ENCODE assay signal across 8 cellular contexts in genomic region chr16:87393680-87394055, GRCh38. TPM values are rescaled to one million over a fixed set of nuclear protein-coding genes. Genes with fewer than 3 reads are reported as not detected.
A peak's percentile ranks its signal among the peaks of the same experiment; 100 is the strongest.
DNase-seq lines count a peak whose midpoint lies in the region; ATAC-seq, FAIRE-seq and TF ChIP-seq lines count a peak whose summit lies in the region.

No MANE protein-coding gene starts in this region.

- BruUV-seq in HCT116 (replicated peaks; lab: Mats Ljungman, UMichigan) = no TSS peak

- H3K9me3 Mint-ChIP-seq in activated CD8-positive, alpha-beta T cell treated with anti-CD3 and anti-CD28 coated beads, Interleukin-2, amount 10 ng/mL, durations not matched to agents 7 days and 5 days (ENCODE audit: insufficient read depth) = no peaks in the 10 kb centered on the region
- peaks cover 23% of the 10 kb centered on the region for H3K9me3 Mint-ChIP-seq in glutamatergic neuron (ENCODE audit: unreplicated experiment)

- H3K4me1 ChIP-seq in HCT116 (ENCODE audit: control insufficient read depth in 1 of 2, insufficient read depth in 2 of 2, low read length in 2 of 2) (peaks cover 39 to 46% of the 10 kb centered on the region in 2 experiments), skeletal muscle satellite cell (ENCODE audit: control insufficient read depth, insufficient read depth, low read length) (peaks cover 37% of the 10 kb centered on the region)

- H3K27ac ChIP-seq in HCT116 (ENCODE audit: low read depth, low read length) = no peak overlapping the region

- H3K9me3 ChIP-seq in HCT116 (ENCODE audit: control insufficient read depth in 1 of 2, insufficient read depth in 1 of 2, low read depth in 1 of 2, low read length in 2 of 2) (no peaks in the 10 kb centered on the region), skeletal muscle satellite cell (replicated peaks; ENCODE audit: low read length) (no peaks in the 10 kb centered on the region)

- H3K4me3 ChIP-seq in HCT116 (replicated peaks in 1 of 2; ENCODE audit: low read depth in 1 of 2, low read length in 2 of 2) (peak overlapping the region; percentile 72; a peak in 3 of 4 replicates), skeletal muscle satellite cell (ENCODE audit: low read length) (peak overlapping the region; percentile 80)

- no peak for TF ChIP-seq CTCF in HCT116 (IDR thresholded peaks at IDR 0.05 in 2 of 3, conservative IDR thresholded peaks at IDR 0.05 in 1 of 3; ENCODE audit: borderline replicate concordance in 1 of 3, insufficient read depth in 1 of 3, low read depth in 2 of 3, low read length in 2 of 3)
- TF ChIP-seq CTCF in glutamatergic neuron (IDR thresholded peaks at IDR 0.05; ENCODE audit: partially characterized antibody, unreplicated experiment) = no peak
- TF ChIP-seq CTCF in D721Med (IDR thresholded peaks at IDR 0.05; ENCODE audit: insufficient read depth, missing control alignments) = no peak

- peak overlapping the region; percentile 91 for H3K27ac Mint-ChIP-seq in activated CD8-positive, alpha-beta T cell treated with anti-CD3 and anti-CD28 coated beads, Interleukin-2, amount 10 ng/mL, durations not matched to agents 7 days and 5 days
- H3K27ac Mint-ChIP-seq in glutamatergic neuron (ENCODE audit: unreplicated experiment) = peak overlapping the region; percentile 67

- FAIRE-seq in D721Med (lab: Jason Lieb, UNC) = no peak

- RAD21 ChIA-PET in HCT116 (lab: Charles Lee; ENCODE audit: low non-redundant PET in 1 of 2, low total read pairs in 2 of 2, uncharacterized antibody in 2 of 2, unreplicated experiment in 2 of 2) = no interaction called here

- peak overlapping the region; percentile 84 for H3K4me3 Mint-ChIP-seq in activated CD8-positive, alpha-beta T cell treated with anti-CD3 and anti-CD28 coated beads, Interleukin-2, amount 10 ng/mL, durations not matched to agents 7 days and 5 days
- peak overlapping the region; percentile 95 for H3K4me3 Mint-ChIP-seq in glutamatergic neuron (ENCODE audit: unreplicated experiment)

- CTCF ChIA-PET in HCT116 (lab: Charles Lee) = interaction anchor here (0.7 to 1.6 kb wide), 4 partner anchors 10 to 242 kb away, joined by 3 to 24 read pairs (median 14); partner anchors contain the start of gene FBXO31
- CTCF ChIA-PET in activated CD8-positive, alpha-beta T cell treated with anti-CD3 and anti-CD28 coated beads, Interleukin-2, amount 10 ng/mL, durations not matched to agents 7 days and 5 days (lab: Charles Lee) = interaction anchor here (0.7 to 3.0 kb wide), 11 partner anchors 9 to 375 kb away, joined by 3 to 26 read pairs (median 3); partner anchors contain the start of genes C16orf95 and FBXO31

- H3K9ac ChIP-seq in HCT116 (ENCODE audit: low read length) (no peak overlapping the region), skeletal muscle satellite cell (ENCODE audit: low read depth, low read length) (peak overlapping the region; percentile 93)

- peaks cover 19% of the 10 kb centered on the region for H3K36me3 Mint-ChIP-seq in activated CD8-positive, alpha-beta T cell treated with anti-CD3 and anti-CD28 coated beads, Interleukin-2, amount 10 ng/mL, durations not matched to agents 7 days and 5 days (ENCODE audit: low read depth)
- no peaks in the 10 kb centered on the region for H3K36me3 Mint-ChIP-seq in glutamatergic neuron (ENCODE audit: unreplicated experiment)

- TF ChIP-seq RAD21 in HCT116 (IDR thresholded peaks at IDR 0.05; ENCODE audit: low read depth) = no peak

- 0 out of 2 replicates have a peak, but pooled peaks cover 7% of the 10 kb centered on the region for H4K20me1 ChIP-seq in HCT116 (ENCODE audit: insufficient read depth)

- H3K4me1 Mint-ChIP-seq in activated CD8-positive, alpha-beta T cell treated with anti-CD3 and anti-CD28 coated beads, Interleukin-2, amount 10 ng/mL, durations not matched to agents 7 days and 5 days (ENCODE audit: low read depth) = peaks cover 40% of the 10 kb centered on the region
- peaks cover 25% of the 10 kb centered on the region for H3K4me1 Mint-ChIP-seq in glutamatergic neuron (ENCODE audit: low read depth, unreplicated experiment)

- POLR2A ChIA-PET in HCT116 (lab: Charles Lee) = interaction anchor here (0.6 to 1.7 kb wide), 6 partner anchors 9 to 284 kb away, joined by 3 to 17 read pairs (median 6); partner anchors contain the start of gene FBXO31
- POLR2A ChIA-PET in activated CD8-positive, alpha-beta T cell treated with anti-CD3 and anti-CD28 coated beads, Interleukin-2, amount 10 ng/mL, durations not matched to agents 7 days and 5 days (lab: Charles Lee) = interaction anchor here (1.0 to 3.6 kb wide), 4 partner anchors 10 to 385 kb away, joined by 3 to 37 read pairs (median 4); partner anchors contain the start of gene FBXO31

- TF ChIP-seq POLR2A in HCT116 (IDR thresholded peaks at IDR 0.05; ENCODE audit: borderline replicate concordance, extremely low read depth, insufficient read depth, insufficient read length) = no peak

- H3K36me3 ChIP-seq in HCT116 (ENCODE audit: control insufficient read depth in 1 of 2, insufficient read depth in 2 of 2, low read length in 2 of 2) (no peaks in the 10 kb centered on the region; a peak in 1 of 4 replicates), skeletal muscle satellite cell (ENCODE audit: insufficient read depth, low read length) (peaks cover 5% of the 10 kb centered on the region)

- no peaks in the 10 kb centered on the region for H3K9me2 ChIP-seq in HCT116 (ENCODE audit: insufficient read depth)

- ATAC-seq in HCT116 = no peak
- ATAC-seq in activated CD8-positive, alpha-beta T cell treated with anti-CD3 and anti-CD28 coated beads, Interleukin-2, amount 10 ng/mL, durations not matched to agents 7 days and 5 days = no peak

- no peaks in the 10 kb centered on the region for H3K27me3 Mint-ChIP-seq in activated CD8-positive, alpha-beta T cell treated with anti-CD3 and anti-CD28 coated beads, Interleukin-2, amount 10 ng/mL, durations not matched to agents 7 days and 5 days (ENCODE audit: low read depth)
- H3K27me3 Mint-ChIP-seq in glutamatergic neuron (ENCODE audit: unreplicated experiment) = peaks cover 15% of the 10 kb centered on the region

- H3K79me2 ChIP-seq in HCT116 (ENCODE audit: insufficient read depth, low read length) = peaks cover 34% of the 10 kb centered on the region

- intact Hi-C loops in HCT116 (cut with micrococcal nuclease) = no loop called here

- H3K27me3 ChIP-seq in HCT116 (ENCODE audit: insufficient read depth, low read length) (no peaks in the 10 kb centered on the region), skeletal muscle satellite cell (ENCODE audit: control insufficient read depth, insufficient read depth, low read length) (no peaks in the 10 kb centered on the region)

- H2AFZ ChIP-seq in HCT116 (ENCODE audit: low read depth, low read length, poor library complexity, severe bottlenecking) = no peak overlapping the region

- H3K4me2 ChIP-seq in HCT116 (ENCODE audit: low read length) (peak overlapping the region; percentile 87), skeletal muscle satellite cell (ENCODE audit: low read length) (peak overlapping the region; percentile 95)

- DNase-seq in HCT116 (ENCODE audit: low read depth, low spot score) (no peak), glutamatergic neuron (no peak), NOMO-1 treated with dmso at 0.1 percent for 144 hours (lab: John Stamatoyannopoulos, UW; ENCODE audit: unreplicated experiment) (no peak), D721Med (ENCODE audit: insufficient read length, low spot score) (no peak)
- no peak for DNase-seq in activated CD8-positive, alpha-beta T cell treated with anti-CD3 and anti-CD28 coated beads, Interleukin-2, amount 10 ng/mL, durations not matched to agents 7 days and 5 days
- DNase-seq in stimulated activated CD4-positive, alpha-beta T cell treated with anti-CD3 and anti-CD28 coated beads, Interleukin-2, amount 100 ng/mL, for 48 hours = no peak
- DNase-seq in stimulated activated CD4-positive, alpha-beta T cell treated with anti-CD3 and anti-CD28 coated beads, Interleukin-12 subunit alpha, Interleukin-12 subunit beta, amount 100 ng/mL, for 4 hours = no peak

TF ChIP-seq in HCT116, 20 proteins besides CTCF, POLR2A, EP300 and RAD21:
- no peak for TF ChIP-seq ZBTB33 (IDR thresholded peaks at IDR 0.05; ENCODE audit: extremely low read depth, insufficient replicate concordance, low read length)
- TF ChIP-seq CEBPB (IDR thresholded peaks at IDR 0.05; ENCODE audit: low read depth) = no peak
- TF ChIP-seq EZH2 (IDR thresholded peaks at IDR 0.05) = no peak
- TF ChIP-seq JUND (IDR thresholded peaks at IDR 0.05) = no peak
TF ChIP-seq in HCT116: peak in this region for 0.

RNA-seq across cellular contexts. Expression of gene MAP1LC3B, which starts 1.5 kb away (rescaled TPM):
- total RNA-seq in HCT116 (2021; ENCODE audit: unreplicated experiment) (93.8 TPM), glutamatergic neuron (ENCODE audit: unreplicated experiment) (297 TPM)
- 104 and 108 TPM in 2 replicates for polyA plus RNA-seq in HCT116 (2012)
- 10 to 100 TPM; 40.2 to 45.3 TPM for total RNA-seq in activated CD8-positive, alpha-beta T cell treated with anti-CD3 and anti-CD28 coated beads, Interleukin-2, amount 10 ng/mL, durations not matched to agents 7 days and 5 days
- 22.3 and 25.1 TPM in 2 replicates for total RNA-seq in skeletal muscle satellite cell (2012; rRNA removed)

RNA-seq across cellular contexts. Expression of gene FBXO31, which starts 10.1 kb away (rescaled TPM):
- total RNA-seq in HCT116 (2021; ENCODE audit: unreplicated experiment) (52.1 TPM), glutamatergic neuron (ENCODE audit: unreplicated experiment) (66.7 TPM)
- 27.9 and 33.9 TPM in 2 replicates for polyA plus RNA-seq in HCT116 (2012)
- total RNA-seq in activated CD8-positive, alpha-beta T cell treated with anti-CD3 and anti-CD28 coated beads, Interleukin-2, amount 10 ng/mL, durations not matched to agents 7 days and 5 days = 10 to 100 TPM; 29.3 to 30.1 TPM
- total RNA-seq in skeletal muscle satellite cell (2012; rRNA removed) = 21.8 and 27.4 TPM in 2 replicates
